ENCODE assay signal across 6 cellular contexts in genomic region chr6:2593167-2593566, GRCh38.
"Had no signal": no experiment of that assay in that cellular context is flagged by ENCODE, and none has a peak within 500 bp of the region (broad histone marks: within the 10 kb centered on the region; RNA-seq: fewer than 3 reads in every experiment).

No MANE protein-coding gene starts in this region.

- H3K4me3 Mint-ChIP-seq: IgD-negative memory B cell had no signal

- H3K27ac ChIP-seq: HL-60 had no signal

- ATAC-seq: HepG2, K562 had no signal

- H3K4me3 ChIP-seq: K562 had no signal

- DNase-seq: KBM-7, KG1 had no signal

- H3K27ac Mint-ChIP-seq: IgD-negative memory B cell had no signal
